8 cellular contexts compared by ENCODE assay signal in the genomic region with DNA sequence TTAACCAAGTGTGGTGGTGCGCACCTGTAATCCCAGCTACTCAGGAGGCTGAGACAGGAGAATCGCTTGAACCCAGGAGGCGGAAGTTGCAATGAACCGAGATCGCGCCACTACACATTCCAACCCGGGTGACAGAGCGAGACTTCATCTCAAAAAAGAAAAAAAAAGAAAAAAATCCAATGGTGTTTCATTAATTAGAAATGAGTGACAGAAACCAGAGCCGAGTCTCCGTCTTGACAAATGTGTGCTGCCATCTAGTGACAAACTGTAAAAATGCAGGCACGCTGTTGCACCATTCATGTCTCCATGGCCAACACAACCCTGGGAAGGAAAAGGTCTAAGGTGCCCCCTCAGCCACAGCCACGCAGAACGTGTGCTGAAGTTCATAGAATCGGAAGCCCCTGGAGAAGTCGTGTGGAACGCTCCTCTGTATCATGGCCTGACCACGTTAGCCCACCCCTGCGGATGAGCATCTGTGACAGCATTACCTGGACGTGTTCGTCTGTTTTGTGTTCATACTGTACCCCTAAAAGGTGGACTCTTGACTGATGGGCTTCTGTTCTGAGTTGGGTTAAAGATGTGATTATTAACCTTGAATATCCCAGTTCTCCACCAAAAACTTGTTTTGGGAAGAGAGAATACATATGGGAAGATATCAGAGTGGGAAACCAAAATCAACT.
DNase-seq lines count a peak whose midpoint lies in the region; ATAC-seq and TF ChIP-seq lines count a peak whose summit lies in the region.

No MANE protein-coding gene starts in this region.

- H3K9ac ChIP-seq in parathyroid adenoma: no peak overlapping the region

- peak; percentile 87 for ATAC-seq in upper lobe of right lung
- ATAC-seq in HG03520 (IDR thresholded peaks at IDR 0.05; ENCODE audit: unreplicated experiment): no peak

- H3K36me3 ChIP-seq in SJSA1 (no peaks in the 10 kb centered on the region), parathyroid adenoma (ENCODE audit: control insufficient read depth, insufficient read depth, low read length) (no peaks in the 10 kb centered on the region), upper lobe of right lung (no peaks in the 10 kb centered on the region)

- no peak overlapping the region for H3K4me2 ChIP-seq in parathyroid adenoma (ENCODE audit: low read length)

- no peaks in the 10 kb centered on the region for H3K27me3 ChIP-seq in SJSA1 (replicated peaks)
- H3K27me3 ChIP-seq in parathyroid adenoma (ENCODE audit: control insufficient read depth, insufficient read depth, low read length): no peaks in the 10 kb centered on the region
- H3K27me3 ChIP-seq in upper lobe of right lung: no peaks in the 10 kb centered on the region

- no peak overlapping the region for H2AFZ ChIP-seq in parathyroid adenoma

- H3K9me3 ChIP-seq in SJSA1 (replicated peaks) (no peaks in the 10 kb centered on the region; the same call in 1 of the 2 replicates), parathyroid adenoma (ENCODE audit: control insufficient read depth, low read length) (no peaks in the 10 kb centered on the region), upper lobe of right lung (no peaks in the 10 kb centered on the region)

- H3K4me1 ChIP-seq in SJSA1 (replicated peaks): peaks cover 14% of the 10 kb centered on the region
- H3K4me1 ChIP-seq in parathyroid adenoma: no peaks in the 10 kb centered on the region
- H3K4me1 ChIP-seq in upper lobe of right lung: peaks cover 21% of the 10 kb centered on the region

- intact Hi-C loops in upper lobe of right lung (cut with DNase I): loop anchor here (10.0 kb wide), 1 partner anchor 120 kb away; no protein-coding TSS in a partner anchor

- no peaks in the 10 kb centered on the region for H3K79me2 ChIP-seq in parathyroid adenoma

- DNase-seq in GM04504 (ENCODE audit: low read depth) (peak; percentile 50), HuH-7.5 (ENCODE audit: low spot score) (peak; percentile 38), SJSA1 (ENCODE audit: low read depth in 1 of 2, low spot score in 2 of 2) (peak; percentile 48 to 60), globus pallidus (ENCODE audit: low spot score) (peak; percentile 51), upper lobe of right lung (no peak)
- DNase-seq in activated naive CD4-positive, alpha-beta T cell treated with Interleukin-2 at 50 U/mL for 16 hours: peak; percentile 72

- H3K27ac ChIP-seq in SJSA1 (no peak overlapping the region), parathyroid adenoma (no peak overlapping the region), upper lobe of right lung (no peak overlapping the region)

- peak; percentile 92 for TF ChIP-seq CTCF in parathyroid adenoma (IDR thresholded peaks at IDR 0.05)
- TF ChIP-seq CTCF in upper lobe of right lung (IDR thresholded peaks at IDR 0.05): peak; percentile 91

- H3K4me3 ChIP-seq in SJSA1 (no peak overlapping the region), parathyroid adenoma (ENCODE audit: low read depth, low read length) (no peak overlapping the region), upper lobe of right lung (no peak overlapping the region)
